In genomic region chr6:42771741-42772100, GRCh38 we compare ENCODE assay signal across 10 cellular contexts. TPM values are rescaled to one million over a fixed set of nuclear protein-coding genes. Genes with fewer than 3 reads are reported as not detected.
DNase-seq lines count a peak whose midpoint lies in the region; ATAC-seq and TF ChIP-seq lines count a peak whose summit lies in the region.
"Had no signal": no experiment of that assay in that cellular context is flagged by ENCODE, and none has a peak within 500 bp of the region (broad histone marks: within the 10 kb centered on the region; RNA-seq: fewer than 3 reads in every experiment).

No MANE protein-coding gene starts in this region.

- ATAC-seq in stimulated activated naive CD8-positive, alpha-beta T cell treated with anti-CD3 and anti-CD28 coated beads, Interleukin-15, Interleukin-2, amounts not matched to agents 100 U/mL and 50 U/mL, for 24 hours, result no peak
- ATAC-seq in sciatic nerve (no peak), HG03175 (IDR thresholded peaks at IDR 0.05; ENCODE audit: unreplicated experiment) (no peak)

- no peak for TF ChIP-seq CTCF in endothelial cell (IDR thresholded peaks at IDR 0.05; ENCODE audit: unreplicated experiment)

- H3K27ac Mint-ChIP-seq in stimulated activated naive CD8-positive, alpha-beta T cell treated with anti-CD3 and anti-CD28 coated beads, Interleukin-15, Interleukin-2, amounts not matched to agents 100 ng/mL and 50 ng/mL, for 24 hours, result peak overlapping the region; percentile 96
- H3K27ac Mint-ChIP-seq in endothelial cell (ENCODE audit: unreplicated experiment), result peak overlapping the region; percentile 83

- H3K36me3 Mint-ChIP-seq in stimulated activated naive CD8-positive, alpha-beta T cell treated with anti-CD3 and anti-CD28 coated beads, Interleukin-15, Interleukin-2, amounts not matched to agents 100 ng/mL and 50 ng/mL, for 24 hours (ENCODE audit: low read depth), result peaks cover 5% of the 10 kb centered on the region
- no peaks in the 10 kb centered on the region for H3K36me3 Mint-ChIP-seq in endothelial cell (ENCODE audit: low read depth, unreplicated experiment)

- no peak for DNase-seq in stimulated activated naive CD8-positive, alpha-beta T cell treated with anti-CD3 and anti-CD28 coated beads, Interleukin-15, Interleukin-2, amounts not matched to agents 100 U/mL and 50 U/mL, for 24 hours
- DNase-seq in endothelial cell (ENCODE audit: low spot score) (no peak), SW 1271 (lab: John Stamatoyannopoulos, UW) (no peak), sciatic nerve (ENCODE audit: low spot score) (no peak), NCI-H1930 (lab: John Stamatoyannopoulos, UW) (no peak)
- DNase-seq: NCI-H1694 had no signal

- H3K27me3 Mint-ChIP-seq in stimulated activated naive CD8-positive, alpha-beta T cell treated with anti-CD3 and anti-CD28 coated beads, Interleukin-15, Interleukin-2, amounts not matched to agents 100 ng/mL and 50 ng/mL, for 24 hours, result no peaks in the 10 kb centered on the region
- peaks cover 5% of the 10 kb centered on the region for H3K27me3 Mint-ChIP-seq in endothelial cell (ENCODE audit: unreplicated experiment)

- H3K4me1 Mint-ChIP-seq in stimulated activated naive CD8-positive, alpha-beta T cell treated with anti-CD3 and anti-CD28 coated beads, Interleukin-15, Interleukin-2, amounts not matched to agents 100 ng/mL and 50 ng/mL, for 24 hours (ENCODE audit: low read depth), result peaks cover 71% of the 10 kb centered on the region
- peaks cover 41% of the 10 kb centered on the region for H3K4me1 Mint-ChIP-seq in endothelial cell (ENCODE audit: unreplicated experiment)

- H3K4me3 Mint-ChIP-seq in stimulated activated naive CD8-positive, alpha-beta T cell treated with anti-CD3 and anti-CD28 coated beads, Interleukin-15, Interleukin-2, amounts not matched to agents 100 ng/mL and 50 ng/mL, for 24 hours, result peak overlapping the region; percentile 69
- H3K4me3 Mint-ChIP-seq in endothelial cell (ENCODE audit: unreplicated experiment), result peak overlapping the region; percentile 12

- no peaks in the 10 kb centered on the region for H3K9me3 Mint-ChIP-seq in stimulated activated naive CD8-positive, alpha-beta T cell treated with anti-CD3 and anti-CD28 coated beads, Interleukin-15, Interleukin-2, amounts not matched to agents 100 ng/mL and 50 ng/mL, for 24 hours
- H3K9me3 Mint-ChIP-seq in endothelial cell (ENCODE audit: unreplicated experiment), result no peaks in the 10 kb centered on the region

- intact Hi-C loops in sciatic nerve (cut with DNase I), result no loop called here

- TF ChIP-seq POLR2A in Raji (IDR thresholded peaks at IDR 0.05; ENCODE audit: insufficient read depth, low read depth, low read length), result 0 out of 2 replicates have a peak, but pooled peaks have one; percentile 5

RNA-seq across cellular contexts. Expression of gene BICRAL, which starts 10.1 kb away (rescaled TPM):
- total RNA-seq in endothelial cell (ENCODE audit: unreplicated experiment) (9.2 TPM), sciatic nerve (27.7 TPM)

RNA-seq across cellular contexts. Expression of gene TBCC, which starts 25.8 kb away (rescaled TPM):
- total RNA-seq in endothelial cell (ENCODE audit: unreplicated experiment) (23.4 TPM), sciatic nerve (12.7 TPM)

RNA-seq across cellular contexts. Expression of gene PRPH2, which starts 49.3 kb away (rescaled TPM):
- total RNA-seq in endothelial cell (ENCODE audit: unreplicated experiment) (0.15 TPM), sciatic nerve (2.4 TPM)
- total RNA-seq: T-helper 1 cell treated with Interleukin-12 subunit alpha and Interleukin-12 subunit beta and Interleukin-4 antibody, amounts not matched to agents 30 ng/mL and 1 ng/mL, for 36 hours had no signal
